Comparison of ENCODE assay signal across 16 cellular contexts in the genomic region with DNA sequence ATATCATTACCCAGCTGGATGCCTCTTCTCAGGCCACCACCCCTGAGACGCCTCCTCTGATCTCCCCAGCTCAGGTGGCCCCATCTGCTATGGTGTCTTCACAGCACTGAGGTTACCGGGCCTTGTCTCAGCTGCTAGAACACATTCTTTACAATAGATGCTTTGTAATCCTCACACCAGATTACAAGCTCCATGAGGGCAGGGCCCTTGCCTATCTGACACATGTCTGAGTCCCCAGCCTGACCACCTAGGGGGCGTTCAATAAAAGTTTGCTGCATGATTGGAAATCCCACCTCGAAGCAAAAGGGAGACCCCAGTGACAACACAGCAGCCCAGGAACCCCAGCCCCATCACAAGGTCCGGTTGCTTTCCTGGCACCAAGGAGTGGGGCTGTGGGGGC. TPM values are rescaled to one million over a fixed set of nuclear protein-coding genes. Genes with fewer than 3 reads are reported as not detected.
DNase-seq lines count a peak whose midpoint lies in the region; ATAC-seq lines count a peak whose summit lies in the region.
"Had no signal": no experiment of that assay in that cellular context is flagged by ENCODE, and none has a peak within 500 bp of the region (broad histone marks: within the 10 kb centered on the region; RNA-seq: fewer than 3 reads in every experiment).

No MANE protein-coding gene starts in this region.

- H3K4me2 ChIP-seq in BLaER1, result peak overlapping the region; percentile 99

- DNase-seq in CD4-positive, CD25-positive, alpha-beta regulatory T cell, result no peak
- DNase-seq in SJCRH30, result no peak
- no peak for DNase-seq in naive B cell
- DNase-seq in activated gamma-delta T cell treated with Interleukin-2 at 50 U/mL for 16 hours, result no peak
- DNase-seq in NCI-H128 (lab: John Stamatoyannopoulos, UW; ENCODE audit: unreplicated experiment), result no peak
- no peak for DNase-seq in central memory CD4-positive, alpha-beta T cell
- DNase-seq: activated CD4-positive, alpha-beta T cell treated with anti-CD3 and anti-CD28 coated beads, Interleukin-2, amount 50 U/mL, for 1 hour; activated naive CD4-positive, alpha-beta T cell treated with Interleukin-2 at 50 U/mL for 16 hours; effector CD8-positive, alpha-beta T cell; kidney glomerular epithelial cell; NCI-H1105 treated with DMSO at 0.1 percent for 48 hours; SHP77 had no signal

- no peaks in the 10 kb centered on the region for H3K9me3 Mint-ChIP-seq in CD4-positive, CD25-positive, alpha-beta regulatory T cell
- no peaks in the 10 kb centered on the region for H3K9me3 Mint-ChIP-seq in naive B cell

- peaks cover 14% of the 10 kb centered on the region for H3K36me3 ChIP-seq in BLaER1
- no peaks in the 10 kb centered on the region for H3K36me3 ChIP-seq in CD4-positive, CD25-positive, alpha-beta regulatory T cell (ENCODE audit: control insufficient read depth, insufficient read depth, low read length)
- H3K36me3 ChIP-seq in SJCRH30, result peaks cover 6% of the 10 kb centered on the region; the same call in 1 of the 2 replicates
- H3K36me3 ChIP-seq: gastroesophageal sphincter had no signal

- H3K36me3 Mint-ChIP-seq in CD4-positive, CD25-positive, alpha-beta regulatory T cell, result no peaks in the 10 kb centered on the region
- no peaks in the 10 kb centered on the region for H3K36me3 Mint-ChIP-seq in naive B cell

- peaks cover 35% of the 10 kb centered on the region for H4K20me1 ChIP-seq in BLaER1

- H3K4me3 Mint-ChIP-seq in CD4-positive, CD25-positive, alpha-beta regulatory T cell, result peak overlapping the region; percentile 27 to 82 (median 60)
- peak overlapping the region in 6 of 8 donors; percentile 21 to 93 (median 63) for H3K4me3 Mint-ChIP-seq in naive B cell

- no peaks in the 10 kb centered on the region for H3K27me3 Mint-ChIP-seq in CD4-positive, CD25-positive, alpha-beta regulatory T cell
- H3K27me3 Mint-ChIP-seq in naive B cell, result no peaks in the 10 kb centered on the region

- no peak overlapping the region for H3K27ac Mint-ChIP-seq in CD4-positive, CD25-positive, alpha-beta regulatory T cell
- H3K27ac Mint-ChIP-seq in naive B cell, result peak overlapping the region in 1 of 6 donors; percentile 85

- H3K4me3 ChIP-seq in BLaER1 (no peak overlapping the region), SJCRH30 (peak overlapping the region; percentile 69)
- H3K4me3 ChIP-seq in CD4-positive, CD25-positive, alpha-beta regulatory T cell (ENCODE audit: low read depth, low read length), result no peak overlapping the region
- H3K4me3 ChIP-seq: gastroesophageal sphincter had no signal

- H3K27ac ChIP-seq in BLaER1, result no peak overlapping the region
- no peak overlapping the region for H3K27ac ChIP-seq in CD4-positive, CD25-positive, alpha-beta regulatory T cell (ENCODE audit: insufficient read depth, low read length, poor library complexity, severe bottlenecking)
- peak overlapping the region; percentile 94; the same call in 1 of the 2 replicates for H3K27ac ChIP-seq in SJCRH30

- H3K4me1 Mint-ChIP-seq in CD4-positive, CD25-positive, alpha-beta regulatory T cell, result peaks cover 0 to 20% (median 7%) of the 10 kb centered on the region in 4 donors
- H3K4me1 Mint-ChIP-seq in naive B cell, result peaks cover 11 to 19% (median 13%) of the 10 kb centered on the region in 3 donors

- H3K4me1 ChIP-seq in BLaER1, result peaks cover 47% of the 10 kb centered on the region
- H3K4me1 ChIP-seq in CD4-positive, CD25-positive, alpha-beta regulatory T cell (ENCODE audit: control insufficient read depth, insufficient read depth, low read length, poor library complexity, severe bottlenecking), result peaks cover 19% of the 10 kb centered on the region
- H3K4me1 ChIP-seq in SJCRH30, result no peaks in the 10 kb centered on the region

- no peak for ATAC-seq in CD4-positive, CD25-positive, alpha-beta regulatory T cell (ENCODE audit: low read depth in 2 of 2)
- ATAC-seq in naive B cell (ENCODE audit: low read depth in 2 of 2) (no peak), HG02870 (IDR thresholded peaks at IDR 0.05; ENCODE audit: unreplicated experiment) (no peak)
- ATAC-seq: gastroesophageal sphincter had no signal

- H3K9me3 ChIP-seq in BLaER1 (no peaks in the 10 kb centered on the region), SJCRH30 (replicated peaks) (no peaks in the 10 kb centered on the region)
- H3K9me3 ChIP-seq in CD4-positive, CD25-positive, alpha-beta regulatory T cell (ENCODE audit: control insufficient read depth in 2 of 2, low read length in 2 of 2), result no peaks in the 10 kb centered on the region
- H3K9me3 ChIP-seq: gastroesophageal sphincter, HAP-1 had no signal

- no peak overlapping the region for H3K9ac ChIP-seq in BLaER1

- H3K27me3 ChIP-seq in BLaER1 (no peaks in the 10 kb centered on the region), SJCRH30 (no peaks in the 10 kb centered on the region)
- no peaks in the 10 kb centered on the region for H3K27me3 ChIP-seq in CD4-positive, CD25-positive, alpha-beta regulatory T cell (ENCODE audit: control insufficient read depth, insufficient read depth, low read length)
- H3K27me3 ChIP-seq: gastroesophageal sphincter had no signal

RNA-seq across cellular contexts. Expression of a gene that starts 2.0 kb away (rescaled TPM):
- 5.6 TPM for total RNA-seq in CD4-positive, CD25-positive, alpha-beta regulatory T cell
- 10 to 100 TPM in 1 of 4 donors, 1 to 10 TPM in 3; 5.3 to 12.7 (median 7.0) TPM for polyA plus RNA-seq in CD4-positive, CD25-positive, alpha-beta regulatory T cell
- total RNA-seq in SJCRH30 (2014; rRNA removed; shearing (Covaris generic)), result 25.6 and 26.3 TPM in 2 replicates
- 1 to 10 TPM; 1.5 to 7.0 (median 3.2) TPM for polyA plus RNA-seq in naive B cell (ENCODE audit: low read depth in 6 of 6)

RNA-seq across cellular contexts. Expression of a gene that starts 22.0 kb away (rescaled TPM):
- 57.8 TPM for total RNA-seq in CD4-positive, CD25-positive, alpha-beta regulatory T cell
- 10 to 100 TPM; 62.8 to 72.3 (median 64.8) TPM for polyA plus RNA-seq in CD4-positive, CD25-positive, alpha-beta regulatory T cell
- 283 and 302 TPM in 2 replicates for total RNA-seq in SJCRH30 (2014; rRNA removed; shearing (Covaris generic))
- 10 to 100 TPM; 26.3 to 92.4 (median 63.3) TPM for polyA plus RNA-seq in naive B cell (ENCODE audit: low read depth in 6 of 6)

RNA-seq across cellular contexts. Expression of a gene that starts 42.6 kb away (rescaled TPM):
- total RNA-seq in CD4-positive, CD25-positive, alpha-beta regulatory T cell, result 156 TPM
- 100 to 1,000 TPM; 151 to 183 (median 175) TPM for polyA plus RNA-seq in CD4-positive, CD25-positive, alpha-beta regulatory T cell
- total RNA-seq in SJCRH30 (2014; rRNA removed; shearing (Covaris generic)), result 4.9 and 8.6 TPM in 2 replicates
- polyA plus RNA-seq in naive B cell (ENCODE audit: low read depth in 6 of 6), result 100 to 1,000 TPM in 5 of 6 donors, 10 to 100 TPM in 1; 98.6 to 148 (median 118) TPM

Comparison
In these comparisons a context has a peak if more than half of its experiments do, and no peak if none do; other contexts are left out.
1. RNA of a gene that starts 42.6 kb away (total RNA-seq): 156 TPM in CD4-positive, CD25-positive, alpha-beta regulatory T cell (single experiment); 4.9 to 8.6 TPM in SJCRH30; every median in the first group is over 10 times any median in the second.